ENCODE assay signal across 19 cellular contexts in the genomic region with DNA sequence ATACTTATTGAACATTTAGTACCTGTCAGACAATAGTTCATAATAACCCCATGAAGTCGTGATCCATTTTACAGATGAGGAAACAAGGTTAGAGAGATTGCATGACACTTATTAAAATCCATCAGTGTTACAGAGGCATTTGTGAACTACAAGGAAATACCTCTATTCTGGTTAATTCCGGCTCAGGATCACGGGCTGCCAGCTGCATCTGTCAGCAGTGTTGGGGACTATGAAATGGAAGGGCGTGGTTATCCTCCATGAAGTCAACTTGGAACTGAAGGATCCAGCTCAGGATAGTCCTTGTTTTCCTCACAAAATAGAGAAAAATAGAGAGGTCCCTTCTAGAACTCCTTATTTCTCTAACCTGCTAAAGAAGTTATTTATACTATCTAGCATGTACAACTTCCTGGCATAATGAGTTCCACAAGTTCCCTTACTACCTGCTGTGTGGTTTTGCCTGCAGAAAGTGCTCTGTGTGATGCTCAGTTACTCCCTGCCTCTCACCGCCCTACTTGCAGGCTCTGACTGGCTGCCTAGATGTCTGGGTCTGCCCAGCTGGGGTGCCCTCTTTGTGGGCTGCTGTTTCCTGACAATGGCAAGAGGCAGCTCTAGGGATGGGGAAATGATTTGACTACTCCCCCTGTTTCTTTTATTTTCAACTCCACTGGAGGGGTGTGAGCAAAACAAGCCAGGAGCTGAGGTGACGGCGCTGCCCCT.
"Had no signal": no experiment of that assay in that cellular context is flagged by ENCODE, and none has a peak within 500 bp of the region (broad histone marks: within the 10 kb centered on the region; RNA-seq: fewer than 3 reads in every experiment).

No MANE protein-coding gene starts in this region.

- FAIRE-seq: TTC549 had no signal

- H3K36me3 ChIP-seq: brain microvascular endothelial cell, transverse colon had no signal

- H3K27ac ChIP-seq: brain microvascular endothelial cell had no signal

- H3K9me3 ChIP-seq: transverse colon had no signal

- H3K4me3 Mint-ChIP-seq: activated naive CD8-positive, alpha-beta T cell; activated T-cell treated with anti-CD3 and anti-CD28 coated beads, Interleukin-2, amount 50 U/mL, for 24 hours; dendritic cell treated with granulocyte-macrophage colony-stimulating factor and Interleukin-4, amounts not matched to agents 40 ng/mL and 50 ng/mL, for 4 days; effector memory CD8-positive, alpha-beta T cell; immature natural killer cell; naive thymus-derived CD8-positive, alpha-beta T cell; T-helper 17 cell had no signal

- DNase-seq: activated CD4-positive, CD25-positive, alpha-beta regulatory T cell; activated effector memory CD4-positive, alpha-beta T cell treated with Interleukin-2 at 50 U/mL for 16 hours; activated T-cell treated with anti-CD3 and anti-CD28 coated beads, Interleukin-2, amount 50 U/mL, for 24 hours; amygdala; brain microvascular endothelial cell; effector memory CD8-positive, alpha-beta T cell; immature natural killer cell; naive thymus-derived CD8-positive, alpha-beta T cell; occipital lobe; stimulated activated CD4-positive, alpha-beta T cell treated with anti-CD3 and anti-CD28 coated beads, Interleukin-12 subunit alpha, Interleukin-12 subunit beta, amount 100 ng/mL, for 4 hours; stimulated activated naive CD4-positive, alpha-beta T cell; T-helper 17 cell; transverse colon had no signal

- H3K9me3 Mint-ChIP-seq: activated T-cell treated with anti-CD3 and anti-CD28 coated beads, Interleukin-2, amount 50 U/mL, for 24 hours; effector memory CD8-positive, alpha-beta T cell; immature natural killer cell had no signal

- H3K4me3 ChIP-seq: lung, transverse colon had no signal

- ATAC-seq: effector memory CD8-positive, alpha-beta T cell; naive thymus-derived CD8-positive, alpha-beta T cell; sciatic nerve; T-helper 17 cell had no signal

- H3K27me3 Mint-ChIP-seq: activated naive CD8-positive, alpha-beta T cell; activated T-cell treated with anti-CD3 and anti-CD28 coated beads, Interleukin-2, amount 50 U/mL, for 24 hours; effector memory CD8-positive, alpha-beta T cell; naive thymus-derived CD8-positive, alpha-beta T cell; progenitor cell of endocrine pancreas; T-helper 17 cell had no signal

- H3K27me3 ChIP-seq: brain microvascular endothelial cell, transverse colon had no signal

- H3K27ac Mint-ChIP-seq: activated naive CD8-positive, alpha-beta T cell; activated T-cell treated with anti-CD3 and anti-CD28 coated beads, Interleukin-2, amount 50 U/mL, for 24 hours; dendritic cell treated with granulocyte-macrophage colony-stimulating factor and Interleukin-4, amounts not matched to agents 40 ng/mL and 50 ng/mL, for 4 days; effector memory CD8-positive, alpha-beta T cell; immature natural killer cell; progenitor cell of endocrine pancreas had no signal
